8 cellular contexts compared by ENCODE assay signal in the genomic region with DNA sequence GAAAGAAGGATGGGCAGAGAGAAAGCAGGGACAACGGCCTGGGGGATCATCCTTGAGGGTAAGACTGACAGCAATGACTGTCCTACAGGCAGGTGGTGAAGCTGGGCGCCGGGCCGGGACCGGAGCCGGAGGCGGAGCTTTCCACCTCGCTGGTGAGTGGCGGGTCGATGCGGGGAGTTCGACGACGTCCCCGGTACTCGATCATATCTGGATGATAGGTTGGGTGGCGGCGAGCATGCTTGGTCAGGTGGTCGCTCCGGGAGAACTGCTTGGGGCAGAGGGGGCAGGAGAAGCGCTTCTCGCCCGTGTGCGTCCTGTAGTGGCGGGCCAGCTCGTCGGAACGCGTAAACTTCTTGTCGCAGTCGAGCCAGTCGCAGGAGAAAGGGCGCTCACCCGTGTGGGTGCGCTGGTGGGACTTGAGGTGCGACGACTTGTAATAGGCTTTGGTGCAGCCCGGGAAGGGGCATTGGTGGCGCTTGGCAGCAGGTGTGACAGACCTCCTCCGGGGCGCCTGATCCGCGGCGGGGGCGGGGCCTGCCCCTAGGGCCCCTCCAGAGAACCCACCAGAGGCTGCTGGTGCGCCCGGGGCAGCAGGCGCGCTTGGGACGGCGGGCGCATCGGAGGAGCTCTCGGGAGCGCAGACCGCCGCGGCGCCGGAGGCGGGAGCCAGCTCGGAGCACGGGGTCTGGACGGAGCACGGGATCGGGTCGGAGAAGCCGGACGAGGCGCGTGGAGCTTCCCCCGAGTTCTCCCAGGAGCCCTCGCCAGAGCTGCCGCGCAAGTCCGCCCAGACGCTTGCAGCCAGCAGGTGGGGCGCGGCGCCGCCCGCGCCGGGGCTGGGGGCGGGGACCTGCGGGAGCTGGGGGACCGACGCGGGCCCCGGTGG. TPM values are rescaled to one million over a fixed set of nuclear protein-coding genes. Genes with fewer than 3 reads are reported as not detected.
DNase-seq lines count a peak whose midpoint lies in the region; ATAC-seq and FAIRE-seq lines count a peak whose summit lies in the region.

No MANE protein-coding gene starts in this region.

- DNase-seq in GM19239 (ENCODE audit: insufficient read length, low spot score), result peak; percentile 32
- peak; percentile 21 for DNase-seq in NCI-H2171 (lab: John Stamatoyannopoulos, UW)
- DNase-seq in stimulated activated CD4-positive, alpha-beta T cell treated with anti-CD3 and anti-CD28 coated beads, Interleukin-1b, Interleukin-23, amount 100 ng/mL, for 48 hours, result peak; percentile 9
- no peak for DNase-seq in DMS114 treated with DMSO at 0.1 percent for 48 hours (lab: John Stamatoyannopoulos, UW; ENCODE audit: unreplicated experiment)
- DNase-seq in epidermal melanocyte (ENCODE audit: insufficient read length, low spot score), result no peak

- no peaks in the 10 kb centered on the region for H3K4me1 ChIP-seq in iPS-15b (ENCODE audit: control insufficient read depth, insufficient read depth, low read length)

- no peaks in the 10 kb centered on the region for H3K9me3 ChIP-seq in iPS-15b (ENCODE audit: control insufficient read depth, insufficient read depth, low read length)

- H3K27me3 ChIP-seq in iPS-15b (ENCODE audit: control insufficient read depth, insufficient read depth, low read length), result peaks cover 85% of the 10 kb centered on the region

- peak; percentile 35 for ATAC-seq in activated T-helper 17 cell treated with anti-CD3 and anti-CD28 coated beads, Interleukin-2, amount 50 U/mL, for 72 hours (replicated peaks)
- ATAC-seq in GM18907 (IDR thresholded peaks at IDR 0.05; ENCODE audit: unreplicated experiment), result no peak

- H3K27ac Mint-ChIP-seq in activated T-helper 17 cell treated with anti-CD3 and anti-CD28 coated beads, Interleukin-2, amount 50 U/mL, for 72 hours, result no peak overlapping the region

- H3K36me3 Mint-ChIP-seq in activated T-helper 17 cell treated with anti-CD3 and anti-CD28 coated beads, Interleukin-2, amount 50 U/mL, for 72 hours (ENCODE audit: low read depth), result peaks cover 5% of the 10 kb centered on the region

- no peaks in the 10 kb centered on the region for H3K4me1 Mint-ChIP-seq in activated T-helper 17 cell treated with anti-CD3 and anti-CD28 coated beads, Interleukin-2, amount 50 U/mL, for 72 hours

- peak overlapping the region; percentile 63 for H3K4me3 ChIP-seq in iPS-15b (ENCODE audit: low read depth, low read length)

- H3K27me3 Mint-ChIP-seq in activated T-helper 17 cell treated with anti-CD3 and anti-CD28 coated beads, Interleukin-2, amount 50 U/mL, for 72 hours, result peaks cover 71% of the 10 kb centered on the region

- no peak overlapping the region for H3K9ac ChIP-seq in iPS-15b (ENCODE audit: low read depth, low read length)

- no peaks in the 10 kb centered on the region for H3K36me3 ChIP-seq in iPS-15b (ENCODE audit: control insufficient read depth, insufficient read depth, low read length)

- no peaks in the 10 kb centered on the region for H3K9me3 Mint-ChIP-seq in activated T-helper 17 cell treated with anti-CD3 and anti-CD28 coated beads, Interleukin-2, amount 50 U/mL, for 72 hours

- FAIRE-seq in GM19239 (lab: Jason Lieb, UNC), result no peak

- H3K4me3 Mint-ChIP-seq in activated T-helper 17 cell treated with anti-CD3 and anti-CD28 coated beads, Interleukin-2, amount 50 U/mL, for 72 hours, result peak overlapping the region; percentile 69

RNA-seq across cellular contexts. Expression of gene KLF14, which starts 0.8 kb away (rescaled TPM):
- not detected for total RNA-seq in activated T-helper 17 cell treated with anti-CD3 and anti-CD28 coated beads, Interleukin-2, amount 50 U/mL, for 72 hours

RNA-seq across cellular contexts. Expression of gene TSGA13, which starts 46.9 kb away (rescaled TPM):
- total RNA-seq in activated T-helper 17 cell treated with anti-CD3 and anti-CD28 coated beads, Interleukin-2, amount 50 U/mL, for 72 hours, result not detected

Comparison
In these comparisons a context has a peak if more than half of its experiments do, and no peak if none do; other contexts are left out.
1. DNase-seq: peak in GM19239 (single experiment), NCI-H2171 (single experiment) and stimulated activated CD4-positive, alpha-beta T cell treated with anti-CD3 and anti-CD28 coated beads, Interleukin-1b, Interleukin-23, amount 100 ng/mL, for 48 hours (single experiment); none in DMS114 treated with DMSO at 0.1 percent for 48 hours (single experiment) and epidermal melanocyte (single experiment).